In the genomic region with DNA sequence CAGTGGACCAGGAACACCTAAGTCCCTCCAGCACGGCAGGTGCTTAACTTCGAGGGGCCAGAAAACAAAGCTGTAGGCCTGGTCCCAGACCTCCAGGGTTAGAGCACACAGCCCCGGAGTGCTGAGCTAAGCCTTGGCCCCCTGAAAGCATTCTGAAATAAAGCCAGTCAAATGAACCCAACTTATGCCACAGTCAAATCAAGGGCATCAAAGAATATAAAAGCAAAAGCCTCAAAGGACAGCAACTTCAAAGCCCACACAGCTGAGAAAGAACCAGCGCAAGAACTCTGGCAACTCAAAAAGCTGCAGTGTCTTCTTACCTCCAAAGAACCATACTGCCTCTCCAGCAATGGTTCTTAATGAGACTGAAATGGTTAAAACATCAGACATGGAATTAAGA, we compare ENCODE assay signal across 28 cellular contexts. TPM values are rescaled to one million over a fixed set of nuclear protein-coding genes. Genes with fewer than 3 reads are reported as not detected.
DNase-seq lines count a peak whose midpoint lies in the region; ATAC-seq and TF ChIP-seq lines count a peak whose summit lies in the region.
"Had no signal": no experiment of that assay in that cellular context is flagged by ENCODE, and none has a peak within 500 bp of the region (broad histone marks: within the 10 kb centered on the region; RNA-seq: fewer than 3 reads in every experiment).

No MANE protein-coding gene starts in this region.

- no peak overlapping the region for H2AFZ ChIP-seq in OCI-LY1 (ENCODE audit: low read length)

- H3K9me2 ChIP-seq in OCI-LY1 (ENCODE audit: low read depth, low read length), result no peaks in the 10 kb centered on the region

- H4K20me1 ChIP-seq in OCI-LY1 (ENCODE audit: insufficient read depth, low read length), result peaks cover 2% of the 10 kb centered on the region; the same call in 1 of the 2 replicates

- H3K9ac ChIP-seq in OCI-LY1 (ENCODE audit: low read length), result no peak overlapping the region

- peaks cover 25% of the 10 kb centered on the region for H3K36me3 Mint-ChIP-seq in activated CD4-positive, alpha-beta memory T cell treated with anti-CD3 and anti-CD28 coated beads for 36 hours
- peaks cover 65% of the 10 kb centered on the region for H3K36me3 Mint-ChIP-seq in activated CD4-positive, alpha-beta memory T cell treated with anti-CD3 and anti-CD28 coated beads, Interleukin-2, amount 10 ng/mL, durations not matched to agents 7 days and 5 days (ENCODE audit: low read depth)
- H3K36me3 Mint-ChIP-seq in CD4-positive, alpha-beta T cell (ENCODE audit: low read depth), result peaks cover 62% of the 10 kb centered on the region

- no peak overlapping the region for H3K4me3 ChIP-seq in OCI-LY1 (ENCODE audit: low read depth, low read length, poor library complexity, severe bottlenecking)
- no peak overlapping the region for H3K4me3 ChIP-seq in uterus
- H3K4me3 ChIP-seq: ascending aorta, coronary artery, K562, vagina had no signal

- H3K4me2 ChIP-seq in OCI-LY1 (ENCODE audit: low read length), result no peak overlapping the region

- peak; percentile 56 for ATAC-seq in CD4-positive, alpha-beta T cell (ENCODE audit: poor library complexity)
- no peak for ATAC-seq in GM19351 (IDR thresholded peaks at IDR 0.05; ENCODE audit: unreplicated experiment)
- ATAC-seq: right cardiac atrium had no signal

- TF ChIP-seq CTCF in CD4-positive, alpha-beta T cell (IDR thresholded peaks at IDR 0.05), result no peak
- TF ChIP-seq CTCF in OCI-LY1 (IDR thresholded peaks at IDR 0.05; ENCODE audit: low read length) (no peak), uterus (IDR thresholded peaks at IDR 0.05) (no peak)

- peaks cover 5% of the 10 kb centered on the region for H3K9me3 ChIP-seq in CD4-positive, alpha-beta T cell (ENCODE audit: control insufficient read depth, low read length)
- peaks cover 9% of the 10 kb centered on the region; the same call in 1 of the 2 replicates for H3K9me3 ChIP-seq in OCI-LY1 (ENCODE audit: low read length)
- H3K9me3 ChIP-seq in uterus, result no peaks in the 10 kb centered on the region
- H3K9me3 ChIP-seq: vagina had no signal

- H3K27me3 ChIP-seq in CD4-positive, alpha-beta T cell (ENCODE audit: control insufficient read depth, insufficient read depth, low read length), result no peaks in the 10 kb centered on the region
- no peaks in the 10 kb centered on the region for H3K27me3 ChIP-seq in OCI-LY1 (ENCODE audit: insufficient read depth, low read length)
- no peaks in the 10 kb centered on the region for H3K27me3 ChIP-seq in uterus
- H3K27me3 ChIP-seq: ascending aorta, vagina had no signal

- H3F3A ChIP-seq in OCI-LY1 (ENCODE audit: insufficient read depth, low read length), result no peaks in the 10 kb centered on the region

- no peaks in the 10 kb centered on the region for H3K27me3 Mint-ChIP-seq in activated CD4-positive, alpha-beta memory T cell treated with anti-CD3 and anti-CD28 coated beads for 36 hours
- H3K27me3 Mint-ChIP-seq in activated CD4-positive, alpha-beta memory T cell treated with anti-CD3 and anti-CD28 coated beads, Interleukin-2, amount 10 ng/mL, durations not matched to agents 7 days and 5 days, result no peaks in the 10 kb centered on the region
- no peaks in the 10 kb centered on the region for H3K27me3 Mint-ChIP-seq in CD4-positive, alpha-beta T cell
- H3K27me3 Mint-ChIP-seq: memory B cell had no signal

- no peak overlapping the region for H3K27ac ChIP-seq in CD4-positive, alpha-beta T cell (ENCODE audit: low read depth, low read length)
- peak overlapping the region; percentile 8 for H3K27ac ChIP-seq in OCI-LY1 (ENCODE audit: low read depth, low read length, poor library complexity, severe bottlenecking)
- H3K27ac ChIP-seq in uterus, result no peak overlapping the region
- H3K27ac ChIP-seq: ascending aorta, coronary artery, vagina had no signal

- intact Hi-C loops in activated CD4-positive, alpha-beta memory T cell treated with anti-CD3 and anti-CD28 coated beads for 36 hours (cut with micrococcal nuclease), result loop anchor here (1.0 kb wide), 1 partner anchor 17 kb away; no protein-coding TSS in a partner anchor
- intact Hi-C loops in CD4-positive, alpha-beta T cell (cut with DNase I, micrococcal nuclease), result loop anchor here in 1 of 2 experiments (2.0 kb wide), 1 partner anchor 69 kb away; no protein-coding TSS in a partner anchor
- intact Hi-C loops in uterus (cut with DNase I; ENCODE audit: low total_unique reads), result no loop called here

- TF ChIP-seq POLR2A in uterus (IDR thresholded peaks at IDR 0.05), result no peak

- no peak overlapping the region for H3K4me3 Mint-ChIP-seq in activated CD4-positive, alpha-beta memory T cell treated with anti-CD3 and anti-CD28 coated beads for 36 hours
- no peak overlapping the region for H3K4me3 Mint-ChIP-seq in activated CD4-positive, alpha-beta memory T cell treated with anti-CD3 and anti-CD28 coated beads, Interleukin-2, amount 10 ng/mL, durations not matched to agents 7 days and 5 days
- peak overlapping the region; percentile 74 for H3K4me3 Mint-ChIP-seq in CD4-positive, alpha-beta T cell
- H3K4me3 Mint-ChIP-seq: CD14-positive monocyte, memory B cell had no signal

- no peak for DNase-seq in activated CD4-positive, alpha-beta memory T cell treated with anti-CD3 and anti-CD28 coated beads for 36 hours
- DNase-seq in activated CD4-positive, alpha-beta memory T cell treated with anti-CD3 and anti-CD28 coated beads, Interleukin-2, amount 10 ng/mL, durations not matched to agents 7 days and 5 days, result no peak
- no peak for DNase-seq in CD4-positive, alpha-beta T cell
- DNase-seq in central memory CD4-positive, alpha-beta T cell, result peak; percentile 21
- DNase-seq in uterus, result no peak
- no peak for DNase-seq in OCI-M1 (lab: John Stamatoyannopoulos, UW)
- DNase-seq: activated CD4-positive, alpha-beta T cell treated with anti-CD3 and anti-CD28 coated beads, Interleukin-2, amount 50 U/mL, for 48 hours; activated gamma-delta T cell treated with Interleukin-2 at 50 U/mL for 16 hours; effector CD8-positive, alpha-beta T cell; GOT3; hypothalamus; NCI-H1092 treated with DMSO at 0.1 percent for 48 hours; NCI-H1694 treated with DMSO at 0.1 percent for 48 hours; NCI-H2171; NCI-H510A; posterior cingulate gyrus; right cardiac atrium; stimulated activated CD4-positive, alpha-beta T cell treated with anti-CD3 and anti-CD28 coated beads, Interleukin-1b, Interleukin-23, amount 100 ng/mL, for 48 hours; stimulated activated naive CD4-positive, alpha-beta T cell treated with Interleukin-2 at 50 U/mL for 16 hours; T-helper 1 cell had no signal

- H3K9me3 Mint-ChIP-seq in activated CD4-positive, alpha-beta memory T cell treated with anti-CD3 and anti-CD28 coated beads for 36 hours, result peaks cover 9% of the 10 kb centered on the region
- peaks cover 9% of the 10 kb centered on the region for H3K9me3 Mint-ChIP-seq in activated CD4-positive, alpha-beta memory T cell treated with anti-CD3 and anti-CD28 coated beads, Interleukin-2, amount 10 ng/mL, durations not matched to agents 7 days and 5 days
- no peaks in the 10 kb centered on the region for H3K9me3 Mint-ChIP-seq in CD4-positive, alpha-beta T cell

- CTCF ChIA-PET in activated CD4-positive, alpha-beta memory T cell treated with anti-CD3 and anti-CD28 coated beads for 36 hours (lab: Charles Lee), result interaction anchor here (0.9 to 2.0 kb wide), 6 partner anchors 16 to 82 kb away, joined by 4 to 6 read pairs (median 4); no protein-coding TSS in a partner anchor
- CTCF ChIA-PET in activated CD4-positive, alpha-beta memory T cell treated with anti-CD3 and anti-CD28 coated beads, Interleukin-2, amount 10 ng/mL, durations not matched to agents 7 days and 5 days (lab: Charles Lee), result interaction anchor here (1.9 kb wide), 1 partner anchor 23 kb away, joined by 7 read pairs; no protein-coding TSS in a partner anchor
- CTCF ChIA-PET in CD4-positive, alpha-beta T cell (lab: Charles Lee), result interaction anchor here (1.2 to 1.7 kb wide), 4 partner anchors 10 to 72 kb away, joined by 4 read pairs; no protein-coding TSS in a partner anchor

- peaks cover 79% of the 10 kb centered on the region for H3K4me1 Mint-ChIP-seq in activated CD4-positive, alpha-beta memory T cell treated with anti-CD3 and anti-CD28 coated beads for 36 hours (ENCODE audit: low read depth)
- H3K4me1 Mint-ChIP-seq in activated CD4-positive, alpha-beta memory T cell treated with anti-CD3 and anti-CD28 coated beads, Interleukin-2, amount 10 ng/mL, durations not matched to agents 7 days and 5 days, result peaks cover 58% of the 10 kb centered on the region
- H3K4me1 Mint-ChIP-seq in CD4-positive, alpha-beta T cell (ENCODE audit: low read depth), result peaks cover 92% of the 10 kb centered on the region

- H3K79me2 ChIP-seq in OCI-LY1 (ENCODE audit: insufficient read depth, low read length), result peaks cover 100% of the 10 kb centered on the region

- H3K36me3 ChIP-seq in OCI-LY1 (ENCODE audit: insufficient read depth, low read length) (peaks cover 51% of the 10 kb centered on the region), uterus (peaks cover 0 to 2% of the 10 kb centered on the region in 2 donors)
- H3K36me3 ChIP-seq: vagina had no signal

- peak overlapping the region; percentile 52 for H3K27ac Mint-ChIP-seq in activated CD4-positive, alpha-beta memory T cell treated with anti-CD3 and anti-CD28 coated beads for 36 hours
- H3K27ac Mint-ChIP-seq in activated CD4-positive, alpha-beta memory T cell treated with anti-CD3 and anti-CD28 coated beads, Interleukin-2, amount 10 ng/mL, durations not matched to agents 7 days and 5 days, result no peak overlapping the region
- H3K27ac Mint-ChIP-seq in CD4-positive, alpha-beta T cell, result peak overlapping the region; percentile 81
- H3K27ac Mint-ChIP-seq: memory B cell had no signal

- POLR2A ChIA-PET in activated CD4-positive, alpha-beta memory T cell treated with anti-CD3 and anti-CD28 coated beads for 36 hours (lab: Charles Lee), result interaction anchor here (1.3 kb wide), 1 partner anchor 36 kb away, joined by 4 read pairs; no protein-coding TSS in a partner anchor
- POLR2A ChIA-PET in activated CD4-positive, alpha-beta memory T cell treated with anti-CD3 and anti-CD28 coated beads, Interleukin-2, amount 10 ng/mL, durations not matched to agents 7 days and 5 days (lab: Charles Lee), result interaction anchor here (1.4 kb wide), 1 partner anchor 38 kb away, joined by 6 read pairs; no protein-coding TSS in a partner anchor
- POLR2A ChIA-PET in CD4-positive, alpha-beta T cell (lab: Charles Lee), result interaction anchor here (0.6 to 3.5 kb wide), 6 partner anchors 9 to 95 kb away, joined by 3 to 16 read pairs (median 5); no protein-coding TSS in a partner anchor

- H3K4me1 ChIP-seq in OCI-LY1 (ENCODE audit: insufficient read depth, low read length, severe bottlenecking), result peaks cover 27% of the 10 kb centered on the region
- H3K4me1 ChIP-seq in uterus, result no peaks in the 10 kb centered on the region
- H3K4me1 ChIP-seq: ascending aorta had no signal

RNA-seq across cellular contexts. Expression of a gene that starts 39.1 kb away (rescaled TPM):
- 100 to 1,000 TPM; 175 to 180 TPM for total RNA-seq in activated CD4-positive, alpha-beta memory T cell treated with anti-CD3 and anti-CD28 coated beads for 36 hours
- 100 to 1,000 TPM; 331 to 343 TPM for total RNA-seq in activated CD4-positive, alpha-beta memory T cell treated with anti-CD3 and anti-CD28 coated beads, Interleukin-2, amount 10 ng/mL, durations not matched to agents 7 days and 5 days
- 100 to 1,000 TPM; 288 to 307 TPM for total RNA-seq in CD4-positive, alpha-beta T cell
- total RNA-seq in uterus, result 100 to 1,000 TPM; 187 to 522 (median 260) TPM
